Comparison of ENCODE assay signal across 18 cellular contexts in the genomic region with DNA sequence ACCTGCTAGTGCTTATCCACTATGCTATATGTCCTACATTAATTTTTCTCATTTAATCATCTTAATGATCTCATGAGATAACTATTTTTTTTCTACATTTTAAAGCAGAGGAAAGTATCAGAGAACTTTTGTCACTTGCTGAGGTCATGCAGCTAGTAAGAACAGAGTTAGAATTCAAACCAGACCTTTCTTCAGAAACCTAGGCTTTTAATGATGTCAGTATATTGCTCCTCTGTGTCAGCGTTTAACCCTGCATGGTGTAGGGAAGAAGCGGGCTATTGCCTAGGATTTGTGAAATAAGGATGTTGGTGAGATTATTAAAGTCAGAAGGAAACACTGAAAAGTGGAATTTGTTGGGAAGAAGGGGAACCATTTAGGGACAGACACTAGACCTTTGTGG.
A peak's percentile ranks its signal among the peaks of the same experiment; 100 is the strongest.
DNase-seq lines count a peak whose midpoint lies in the region; ATAC-seq and TF ChIP-seq lines count a peak whose summit lies in the region.
"Had no signal": no experiment of that assay in that cellular context is flagged by ENCODE, and none has a peak within 500 bp of the region (broad histone marks: within the 10 kb centered on the region; RNA-seq: fewer than 3 reads in every experiment).

No MANE protein-coding gene starts in this region.

- no peaks in the 10 kb centered on the region for H3K36me3 ChIP-seq in heart right ventricle
- H3K36me3 ChIP-seq in esophagus squamous epithelium: no peaks in the 10 kb centered on the region
- H3K36me3 ChIP-seq in body of pancreas (replicated peaks in 1 of 2; ENCODE audit: insufficient read depth in 1 of 2, low read depth in 2 of 2): no peaks in the 10 kb centered on the region
- H3K36me3 ChIP-seq: MG63, neural progenitor cell, thoracic aorta had no signal

- intact Hi-C loops in heart right ventricle (cut with DNase I) (loop anchor here in 5 of 10 donors (5.0 to 10.0 kb wide), 3 partner anchors 76 to 169 kb away; no protein-coding TSS in a partner anchor), Right ventricle myocardium superior (cut with DNase I) (no loop called here), esophagus squamous epithelium (cut with DNase I) (no loop called here), body of pancreas (cut with DNase I) (no loop called here)

- TF ChIP-seq CTCF in heart right ventricle (IDR thresholded peaks at IDR 0.05) (no peak), esophagus squamous epithelium (IDR thresholded peaks at IDR 0.05) (no peak), body of pancreas (IDR thresholded peaks at IDR 0.05) (no peak)

- H3K27ac ChIP-seq in heart right ventricle (peak overlapping the region in 8 of 10 donors; percentile 59 to 90 (median 71)), esophagus squamous epithelium (peak overlapping the region in 3 of 4 donors; percentile 53 to 68 (median 55)), body of pancreas (no peak overlapping the region)
- H3K27ac ChIP-seq: neural progenitor cell, thoracic aorta had no signal

- POLR2A ChIA-PET in T-cell (lab: Charles Lee): no interaction called here

- no peaks in the 10 kb centered on the region for H3K36me3 Mint-ChIP-seq in T-cell
- no peaks in the 10 kb centered on the region for H3K36me3 Mint-ChIP-seq in stimulated activated effector memory CD8-positive, alpha-beta T cell treated with anti-CD3 and anti-CD28 coated beads, Interleukin-12 subunit alpha, Interleukin-12 subunit beta, amount 100 ng/mL, for 72 hours
- H3K36me3 Mint-ChIP-seq: activated naive CD4-positive, alpha-beta T cell treated with anti-CD3 and anti-CD28 coated beads, Interleukin-2, amount 50 U/mL, for 72 hours had no signal

- CTCF ChIA-PET in T-cell (lab: Charles Lee): interaction anchor here (1.4 to 1.5 kb wide), 2 partner anchors 205 kb away, joined by 3 to 5 read pairs; no protein-coding TSS in a partner anchor

- H3K9me3 Mint-ChIP-seq in T-cell: no peaks in the 10 kb centered on the region
- H3K9me3 Mint-ChIP-seq in stimulated activated effector memory CD8-positive, alpha-beta T cell treated with anti-CD3 and anti-CD28 coated beads, Interleukin-12 subunit alpha, Interleukin-12 subunit beta, amount 100 ng/mL, for 72 hours: no peaks in the 10 kb centered on the region
- H3K9me3 Mint-ChIP-seq: activated naive CD4-positive, alpha-beta T cell treated with anti-CD3 and anti-CD28 coated beads, Interleukin-2, amount 50 U/mL, for 72 hours; neural progenitor cell had no signal

- peaks cover 11 to 95% (median 70%) of the 10 kb centered on the region in 9 donors for H3K4me1 ChIP-seq in heart right ventricle
- H3K4me1 ChIP-seq in esophagus squamous epithelium: peaks cover 6 to 70% (median 9%) of the 10 kb centered on the region in 3 donors
- peaks cover 14% of the 10 kb centered on the region for H3K4me1 ChIP-seq in body of pancreas

- no peak for TF ChIP-seq POLR2A in esophagus squamous epithelium (IDR thresholded peaks at IDR 0.05)
- no peak for TF ChIP-seq POLR2A in body of pancreas (IDR thresholded peaks at IDR 0.05)

- peaks cover 85 to 91% (median 90%) of the 10 kb centered on the region in 3 donors for H3K4me1 Mint-ChIP-seq in T-cell
- H3K4me1 Mint-ChIP-seq in stimulated activated effector memory CD8-positive, alpha-beta T cell treated with anti-CD3 and anti-CD28 coated beads, Interleukin-12 subunit alpha, Interleukin-12 subunit beta, amount 100 ng/mL, for 72 hours: peaks cover 69% of the 10 kb centered on the region

- ATAC-seq in heart right ventricle (no peak), Right ventricle myocardium superior (ENCODE audit: poor library complexity) (no peak), T-cell (replicated peaks in 1 of 4) (no peak), body of pancreas (no peak)
- ATAC-seq in stimulated activated effector memory CD8-positive, alpha-beta T cell treated with anti-CD3 and anti-CD28 coated beads, Interleukin-12 subunit alpha, Interleukin-12 subunit beta, amount 100 ng/mL, for 72 hours: peak; percentile 57

- no peak for DNase-seq in heart right ventricle
- no peak for DNase-seq in Right ventricle myocardium superior
- DNase-seq in T-cell: no peak
- no peak for DNase-seq in esophagus squamous epithelium (lab: John Stamatoyannopoulos, UW)
- no peak for DNase-seq in stimulated activated effector memory CD8-positive, alpha-beta T cell treated with anti-CD3 and anti-CD28 coated beads, Interleukin-12 subunit alpha, Interleukin-12 subunit beta, amount 100 ng/mL, for 72 hours (ENCODE audit: low spot score in 2 of 2)
- DNase-seq in body of pancreas: no peak
- DNase-seq in cerebellum (ENCODE audit: low spot score): no peak
- no peak for DNase-seq in activated CD8-positive, alpha-beta memory T cell treated with anti-CD3 and anti-CD28 coated beads, Interleukin-2, amount 50 U/mL, for 4 hours
- DNase-seq: C1 segment of cervical spinal cord; DMS 273 treated with DMSO at 0.1 percent for 48 hours; effector CD8-positive, alpha-beta T cell; MG63; midbrain; NCI-H1436; posterior cingulate gyrus had no signal

- H3K4me3 ChIP-seq in heart right ventricle: no peak overlapping the region
- no peak overlapping the region for H3K4me3 ChIP-seq in esophagus squamous epithelium
- H3K4me3 ChIP-seq in body of pancreas: no peak overlapping the region
- H3K4me3 ChIP-seq: MG63, neural progenitor cell, thoracic aorta had no signal

- H3K9me3 ChIP-seq in heart right ventricle (no peaks in the 10 kb centered on the region), esophagus squamous epithelium (no peaks in the 10 kb centered on the region), body of pancreas (no peaks in the 10 kb centered on the region)
- H3K9me3 ChIP-seq: MG63, thoracic aorta had no signal

- H3K27me3 ChIP-seq in heart right ventricle: no peaks in the 10 kb centered on the region
- H3K27me3 ChIP-seq in esophagus squamous epithelium: no peaks in the 10 kb centered on the region
- no peaks in the 10 kb centered on the region for H3K27me3 ChIP-seq in body of pancreas
- H3K27me3 ChIP-seq: MG63, neural progenitor cell had no signal

- H3K27me3 Mint-ChIP-seq in T-cell: no peaks in the 10 kb centered on the region

- no peak overlapping the region for H3K4me3 Mint-ChIP-seq in T-cell
- no peak overlapping the region for H3K4me3 Mint-ChIP-seq in stimulated activated effector memory CD8-positive, alpha-beta T cell treated with anti-CD3 and anti-CD28 coated beads, Interleukin-12 subunit alpha, Interleukin-12 subunit beta, amount 100 ng/mL, for 72 hours
- H3K4me3 Mint-ChIP-seq: neural progenitor cell had no signal

- 91 to 93% methylated on average over 2 of the region's 2 CpGs for WGBS in heart right ventricle, 2 donors
- WGBS in esophagus squamous epithelium, 2 donors: 83 to 94% methylated on average over 2 of the region's 2 CpGs
- 93 to 98% methylated on average over 2 of the region's 2 CpGs for WGBS in body of pancreas, 2 donors

- peak overlapping the region; percentile 5 to 62 for H3K27ac Mint-ChIP-seq in T-cell
- H3K27ac Mint-ChIP-seq in stimulated activated effector memory CD8-positive, alpha-beta T cell treated with anti-CD3 and anti-CD28 coated beads, Interleukin-12 subunit alpha, Interleukin-12 subunit beta, amount 100 ng/mL, for 72 hours: peak overlapping the region; percentile 41
- H3K27ac Mint-ChIP-seq: activated naive CD4-positive, alpha-beta T cell treated with anti-CD3 and anti-CD28 coated beads, Interleukin-2, amount 50 U/mL, for 72 hours; neural progenitor cell had no signal

Comparison
In these comparisons a context has a peak if more than half of its experiments do, and no peak if none do; other contexts are left out.
1. H3K27ac ChIP-seq: peak in heart right ventricle (8 of 10) and esophagus squamous epithelium (3 of 4); none in body of pancreas (0 of 4).